8 cellular contexts compared by ENCODE assay signal in the genomic region with DNA sequence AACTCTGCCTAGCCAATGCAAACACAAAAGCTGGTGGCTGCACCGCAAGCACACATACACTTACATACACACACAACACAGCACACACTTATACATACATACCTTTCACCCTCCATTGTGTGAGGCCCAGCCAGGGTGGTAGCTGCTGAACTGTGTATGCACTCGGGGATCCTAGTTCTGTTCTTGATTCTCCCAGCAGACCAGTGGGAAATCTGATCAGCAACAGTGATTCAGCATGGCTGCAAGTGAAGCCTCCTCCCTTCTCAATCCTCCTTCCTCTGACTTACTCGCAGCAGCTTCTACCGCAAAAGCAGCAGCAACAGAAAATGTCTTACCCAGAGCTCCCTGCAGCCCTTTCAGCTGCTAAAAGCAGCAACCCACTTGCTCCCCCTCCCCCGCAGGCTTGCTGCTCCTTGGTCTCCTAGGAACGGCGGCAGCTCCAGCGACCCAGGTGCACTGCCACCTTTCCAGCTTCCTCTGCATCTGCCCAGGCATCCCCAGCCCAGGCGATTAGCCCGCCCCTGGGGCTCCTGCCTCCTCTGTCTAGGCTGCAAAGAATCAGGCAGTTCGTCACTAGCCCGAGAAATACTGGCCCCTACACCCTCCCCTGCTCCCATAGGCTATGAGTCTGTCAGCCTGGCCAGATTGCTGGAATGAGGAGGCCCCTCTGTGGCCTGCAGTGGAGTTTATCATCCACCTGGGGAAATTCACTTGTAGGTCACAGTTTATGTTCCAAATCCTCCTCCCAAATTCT. TPM values are rescaled to one million over a fixed set of nuclear protein-coding genes. Genes with fewer than 3 reads are reported as not detected.
DNase-seq lines count a peak whose midpoint lies in the region; ATAC-seq and TF ChIP-seq lines count a peak whose summit lies in the region.

A gene with protein sequence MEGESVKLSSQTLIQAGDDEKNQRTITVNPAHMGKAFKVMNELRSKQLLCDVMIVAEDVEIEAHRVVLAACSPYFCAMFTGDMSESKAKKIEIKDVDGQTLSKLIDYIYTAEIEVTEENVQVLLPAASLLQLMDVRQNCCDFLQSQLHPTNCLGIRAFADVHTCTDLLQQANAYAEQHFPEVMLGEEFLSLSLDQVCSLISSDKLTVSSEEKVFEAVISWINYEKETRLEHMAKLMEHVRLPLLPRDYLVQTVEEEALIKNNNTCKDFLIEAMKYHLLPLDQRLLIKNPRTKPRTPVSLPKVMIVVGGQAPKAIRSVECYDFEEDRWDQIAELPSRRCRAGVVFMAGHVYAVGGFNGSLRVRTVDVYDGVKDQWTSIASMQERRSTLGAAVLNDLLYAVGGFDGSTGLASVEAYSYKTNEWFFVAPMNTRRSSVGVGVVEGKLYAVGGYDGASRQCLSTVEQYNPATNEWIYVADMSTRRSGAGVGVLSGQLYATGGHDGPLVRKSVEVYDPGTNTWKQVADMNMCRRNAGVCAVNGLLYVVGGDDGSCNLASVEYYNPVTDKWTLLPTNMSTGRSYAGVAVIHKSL (minus strand): TSS at position 559 of the 754 bp plus-strand sequence. CDS start 443 bp downstream, at position 116.

- no peak within 1 kb of the TSS for H3K23ac ChIP-seq in mesenchymal stem cell (ENCODE audit: low read length in 2 of 2)

- peaks cover 13% of the 10 kb centered on the region for H3K36me3 Mint-ChIP-seq in activated CD8-positive, alpha-beta T cell treated with anti-CD3 and anti-CD28 coated beads for 36 hours (ENCODE audit: low read depth)

- DNase-seq in ELF-1 (ENCODE audit: low read depth, low spot score) (peak; percentile 93), NCI-H1436 (lab: John Stamatoyannopoulos, UW) (peak; percentile 66), epithelial cell of prostate (ENCODE audit: low read depth, low spot score) (no peak), mesenchymal stem cell (peak; percentile 51), superior temporal gyrus (ENCODE audit: extremely low spot score) (peak; percentile 35), epidermal melanocyte (ENCODE audit: insufficient read length, low spot score) (no peak)
- DNase-seq in activated CD8-positive, alpha-beta T cell treated with anti-CD3 and anti-CD28 coated beads for 36 hours = peak; percentile 62

- H2BK12ac ChIP-seq in mesenchymal stem cell (ENCODE audit: low read length in 2 of 2) = peak within 1 kb of the TSS; percentile 18 to 38

- H3K27me3 ChIP-seq in mesenchymal stem cell (ENCODE audit: control insufficient read depth in 1 of 2, insufficient read depth in 1 of 2, low read length in 2 of 2) = no peaks in the 10 kb centered on the region

- no peak within 1 kb of the TSS for H2AK5ac ChIP-seq in mesenchymal stem cell (ENCODE audit: low read length, severe bottlenecking)

- peak within 1 kb of the TSS; percentile 53 to 82 for H3K4me3 ChIP-seq in mesenchymal stem cell (ENCODE audit: insufficient read depth in 1 of 2, low read depth in 1 of 2, low read length in 2 of 2)

- no peak within 1 kb of the TSS for H3K27ac Mint-ChIP-seq in activated CD8-positive, alpha-beta T cell treated with anti-CD3 and anti-CD28 coated beads for 36 hours

- H3K27ac ChIP-seq in epithelial cell of prostate (peak within 1 kb of the TSS; percentile 47), mesenchymal stem cell (ENCODE audit: low read length, poor library complexity, severe bottlenecking) (peak within 1 kb of the TSS; percentile 45)

- peaks cover 12% of the 10 kb centered on the region for H3K9me3 Mint-ChIP-seq in activated CD8-positive, alpha-beta T cell treated with anti-CD3 and anti-CD28 coated beads for 36 hours

- H2BK5ac ChIP-seq in mesenchymal stem cell (ENCODE audit: low read depth, low read length, poor library complexity, severe bottlenecking) = no peak within 1 kb of the TSS

- intact Hi-C loops in activated CD8-positive, alpha-beta T cell treated with anti-CD3 and anti-CD28 coated beads for 36 hours (cut with micrococcal nuclease) = loop anchor here (2.0 to 5.0 kb wide), 2 partner anchors 17 to 38 kb away; no protein-coding TSS in a partner anchor

- peak within 1 kb of the TSS; percentile 93 for H3K4me2 ChIP-seq in mesenchymal stem cell (ENCODE audit: low read length, poor library complexity, severe bottlenecking)

- H3K4me1 ChIP-seq in mesenchymal stem cell (ENCODE audit: control insufficient read depth, insufficient read depth, low read depth, low read length) = peaks cover 6% of the 10 kb centered on the region

- H3K14ac ChIP-seq in mesenchymal stem cell (ENCODE audit: low read length in 2 of 2) = no peak within 1 kb of the TSS

- H2AFZ ChIP-seq in mesenchymal stem cell (ENCODE audit: low read depth, low read length) = peak within 1 kb of the TSS; percentile 43

- CTCF ChIA-PET in activated CD8-positive, alpha-beta T cell treated with anti-CD3 and anti-CD28 coated beads for 36 hours (lab: Charles Lee) = interaction anchor here (0.9 to 21.2 kb wide), 10 partner anchors 8 to 106 kb away, joined by 3 to 540 read pairs (median 8); no protein-coding TSS in a partner anchor

- no peaks in the 10 kb centered on the region for H3K27me3 Mint-ChIP-seq in activated CD8-positive, alpha-beta T cell treated with anti-CD3 and anti-CD28 coated beads for 36 hours

- H3K4me1 Mint-ChIP-seq in activated CD8-positive, alpha-beta T cell treated with anti-CD3 and anti-CD28 coated beads for 36 hours (ENCODE audit: low read depth) = peaks cover 49% of the 10 kb centered on the region

- WGBS in mesenchymal stem cell = 10% methylated on average over 12 of the region's 12 CpGs

- H3K36me3 ChIP-seq in mesenchymal stem cell (ENCODE audit: control insufficient read depth in 1 of 2, insufficient read depth in 2 of 2, low read depth in 1 of 2, low read length in 2 of 2) = no peaks in the 10 kb centered on the region

- H3K18ac ChIP-seq in mesenchymal stem cell (ENCODE audit: low read depth in 1 of 2, low read length in 2 of 2) = peak within 1 kb of the TSS in 1 of 2 experiments; percentile 58

- no peak within 1 kb of the TSS for H4K91ac ChIP-seq in mesenchymal stem cell (ENCODE audit: low read length)

- TF ChIP-seq CTCF in activated CD8-positive, alpha-beta T cell treated with anti-CD3 and anti-CD28 coated beads for 36 hours (IDR thresholded peaks at IDR 0.05) = no peak

- ATAC-seq in GM21619 (IDR thresholded peaks at IDR 0.05; ENCODE audit: unreplicated experiment) = peak; percentile 52
- ATAC-seq in activated CD8-positive, alpha-beta T cell treated with anti-CD3 and anti-CD28 coated beads for 36 hours = peak; percentile 40

- POLR2A ChIA-PET in activated CD8-positive, alpha-beta T cell treated with anti-CD3 and anti-CD28 coated beads for 36 hours (lab: Charles Lee) = interaction anchor here (0.6 to 4.6 kb wide), 8 partner anchors 12 to 618 kb away, joined by 3 to 43 read pairs (median 4); partner anchors contain the start of gene HNRNPA0

- H3K4ac ChIP-seq in mesenchymal stem cell (ENCODE audit: low read depth in 1 of 2, low read length in 2 of 2) = no peak within 1 kb of the TSS

- no peak within 1 kb of the TSS for H2BK120ac ChIP-seq in mesenchymal stem cell (ENCODE audit: low read depth, low read length)

- H3K4me3 Mint-ChIP-seq in activated CD8-positive, alpha-beta T cell treated with anti-CD3 and anti-CD28 coated beads for 36 hours = no peak within 1 kb of the TSS

- peaks cover 2% of the 10 kb centered on the region for H3K9me3 ChIP-seq in mesenchymal stem cell (ENCODE audit: control insufficient read depth, low read length)

- no peak within 1 kb of the TSS for H2BK15ac ChIP-seq in mesenchymal stem cell (ENCODE audit: low read depth, poor library complexity, severe bottlenecking)

- H4K8ac ChIP-seq in mesenchymal stem cell (ENCODE audit: low read length) = peak within 1 kb of the TSS; percentile 35

- H3K79me1 ChIP-seq in mesenchymal stem cell (replicated peaks; ENCODE audit: low read length, poor library complexity, severe bottlenecking) = peaks cover 6% of the 10 kb centered on the region

- H3K9ac ChIP-seq in mesenchymal stem cell (ENCODE audit: low read length) = peak within 1 kb of the TSS; percentile 79

RNA-seq across cellular contexts. Expression of the gene that starts here (rescaled TPM):
- 10 to 100 TPM in 1 of 2 experiments, 1 to 10 TPM in 1; 9.2 to 12.2 TPM for total RNA-seq in activated CD8-positive, alpha-beta T cell treated with anti-CD3 and anti-CD28 coated beads for 36 hours
- polyA plus RNA-seq in mesenchymal stem cell (2013, experiment 1 of 2) = 0.21 TPM
- 0.21 TPM for polyA plus RNA-seq in mesenchymal stem cell (2013, experiment 2 of 2)

Comparison
In these comparisons a context has a peak if more than half of its experiments do, and no peak if none do; other contexts are left out.
1. DNase-seq: peak in ELF-1 (single experiment), NCI-H1436 (single experiment), activated CD8-positive, alpha-beta T cell treated with anti-CD3 and anti-CD28 coated beads for 36 hours (single experiment), mesenchymal stem cell (single experiment) and superior temporal gyrus (single experiment); none in epithelial cell of prostate (single experiment) and epidermal melanocyte (single experiment).